Comparison of ENCODE assay signal across 35 cellular contexts in the genomic region with DNA sequence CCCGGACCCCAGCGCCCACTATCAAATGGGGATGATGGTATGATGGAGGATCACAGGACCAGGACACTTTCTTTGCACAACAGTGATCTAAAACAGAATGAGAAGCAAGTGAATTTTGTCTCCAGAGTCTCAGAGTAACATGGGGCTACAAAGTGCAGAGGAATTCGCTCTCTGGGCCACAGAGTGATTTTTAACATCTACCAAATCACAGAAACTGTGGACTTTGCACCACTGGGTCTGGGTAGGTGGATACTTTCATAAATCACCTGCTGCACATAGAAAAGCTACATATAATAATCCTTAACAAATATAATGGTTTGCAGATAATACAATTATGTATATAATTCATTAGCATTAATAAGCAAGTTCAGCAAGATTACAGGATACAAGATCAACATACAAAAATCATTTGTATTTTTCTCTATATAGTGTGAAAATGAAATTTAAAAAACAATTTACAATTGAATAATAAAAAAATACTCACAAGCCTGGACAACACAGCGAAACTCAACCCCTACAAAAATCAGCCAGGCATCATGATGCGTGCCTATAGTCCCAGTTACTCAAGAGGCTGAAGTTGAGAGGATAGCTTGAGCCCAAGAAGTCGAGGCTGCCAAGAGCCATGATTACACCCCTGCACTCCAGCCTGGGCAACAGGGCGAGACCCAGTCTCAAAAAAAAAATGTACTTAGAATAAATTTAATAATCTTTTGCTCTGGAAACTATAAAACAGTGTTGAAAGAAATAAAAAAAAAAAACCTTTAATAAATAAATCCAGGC.
"Had no signal": no experiment of that assay in that cellular context is flagged by ENCODE, and none has a peak within 500 bp of the region (broad histone marks: within the 10 kb centered on the region; RNA-seq: fewer than 3 reads in every experiment).

No MANE protein-coding gene starts in this region.

- DNase-seq: activated CD4-positive, alpha-beta memory T cell treated with anti-CD3 and anti-CD28 coated beads for 36 hours; activated CD4-positive, alpha-beta T cell treated with anti-CD3 and anti-CD28 coated beads for 36 hours; activated CD4-positive, alpha-beta T cell treated with anti-CD3 and anti-CD28 coated beads, Interleukin-2, amount 10 ng/mL, durations not matched to agents 24 days and 14 days; activated CD4-positive, CD25-positive, alpha-beta regulatory T cell; activated CD4-positive, CD25-positive, alpha-beta regulatory T cell treated with anti-CD3 and anti-CD28 coated beads, Interleukin-2, amount 50 U/mL, for 72 hours; activated CD8-positive, alpha-beta memory T cell treated with anti-CD3 and anti-CD28 coated beads, Interleukin-2, amount 10 ng/mL, durations not matched to agents 7 days and 5 days; activated CD8-positive, alpha-beta memory T cell treated with anti-CD3 and anti-CD28 coated beads, Interleukin-2, amount 50 U/mL, for 4 hours; activated CD8-positive, alpha-beta T cell treated with anti-CD3 and anti-CD28 coated beads, Interleukin-2, amount 10 ng/mL, durations not matched to agents 7 days and 5 days; activated effector memory CD4-positive, alpha-beta T cell treated with anti-CD3 and anti-CD28 coated beads, Interleukin-2, amount 50 U/mL, for 16 hours; activated naive CD4-positive, alpha-beta T cell treated with anti-CD3 and anti-CD28 coated beads for 36 hours; activated naive CD8-positive, alpha-beta T cell treated with anti-CD3 and anti-CD28 coated beads for 36 hours; activated naive CD8-positive, alpha-beta T cell treated with anti-CD3 and anti-CD28 coated beads, Interleukin-2, amount 50 U/mL, for 24 hours; activated T-cell treated with anti-CD3 and anti-CD28 coated beads, Interleukin-2, amount 50 U/mL, for 1 hour; activated T-cell treated with anti-CD3 and anti-CD28 coated beads, Interleukin-2, amount 50 U/mL, for 48 hours; adrenal gland; amygdala; aorta; body of pancreas; dorsolateral prefrontal cortex; effector memory CD4-positive, alpha-beta T cell; endodermal cell; foreskin fibroblast; head of caudate nucleus; T-helper 1 cell; T-helper 17 cell; T1000; WERI-Rb-1 had no signal

- H3K27me3 Mint-ChIP-seq: activated CD4-positive, alpha-beta memory T cell treated with anti-CD3 and anti-CD28 coated beads for 36 hours; activated CD4-positive, alpha-beta T cell treated with anti-CD3 and anti-CD28 coated beads for 36 hours; activated CD4-positive, alpha-beta T cell treated with anti-CD3 and anti-CD28 coated beads, Interleukin-2, amount 10 ng/mL, durations not matched to agents 24 days and 14 days; activated CD8-positive, alpha-beta memory T cell treated with anti-CD3 and anti-CD28 coated beads, Interleukin-2, amount 10 ng/mL, durations not matched to agents 7 days and 5 days; activated naive CD4-positive, alpha-beta T cell treated with anti-CD3 and anti-CD28 coated beads, Interleukin-2, amount 50 U/mL, for 24 hours; activated naive CD8-positive, alpha-beta T cell treated with anti-CD3 and anti-CD28 coated beads for 36 hours; activated naive CD8-positive, alpha-beta T cell treated with anti-CD3 and anti-CD28 coated beads, Interleukin-2, amount 50 U/mL, for 24 hours; central memory CD8-positive, alpha-beta T cell; dendritic cell treated with granulocyte-macrophage colony-stimulating factor and Interleukin-4, amounts not matched to agents 40 ng/mL and 50 ng/mL, for 4 days; T-helper 17 cell had no signal

- H3K27me3 ChIP-seq: adrenal gland, body of pancreas, dorsolateral prefrontal cortex had no signal

- H3K4me1 ChIP-seq: adrenal gland, body of pancreas had no signal

- H3K4me3 ChIP-seq: adrenal gland, body of pancreas, coronary artery, dorsolateral prefrontal cortex had no signal

- H3K27ac ChIP-seq: adrenal gland, body of pancreas, coronary artery, dorsolateral prefrontal cortex, WERI-Rb-1 had no signal

- H3K4me1 Mint-ChIP-seq: activated CD4-positive, alpha-beta T cell treated with anti-CD3 and anti-CD28 coated beads for 36 hours; activated CD8-positive, alpha-beta memory T cell treated with anti-CD3 and anti-CD28 coated beads, Interleukin-2, amount 10 ng/mL, durations not matched to agents 7 days and 5 days had no signal

- H3K4me3 Mint-ChIP-seq: activated CD4-positive, alpha-beta memory T cell treated with anti-CD3 and anti-CD28 coated beads for 36 hours; activated CD4-positive, alpha-beta T cell treated with anti-CD3 and anti-CD28 coated beads for 36 hours; activated CD4-positive, alpha-beta T cell treated with anti-CD3 and anti-CD28 coated beads, Interleukin-2, amount 10 ng/mL, durations not matched to agents 24 days and 14 days; activated CD8-positive, alpha-beta memory T cell treated with anti-CD3 and anti-CD28 coated beads, Interleukin-2, amount 10 ng/mL, durations not matched to agents 7 days and 5 days; activated CD8-positive, alpha-beta T cell treated with anti-CD3 and anti-CD28 coated beads, Interleukin-2, amount 10 ng/mL, durations not matched to agents 7 days and 5 days; activated naive CD4-positive, alpha-beta T cell treated with anti-CD3 and anti-CD28 coated beads for 36 hours; activated naive CD4-positive, alpha-beta T cell treated with anti-CD3 and anti-CD28 coated beads, Interleukin-2, amount 50 U/mL, for 24 hours; activated naive CD8-positive, alpha-beta T cell treated with anti-CD3 and anti-CD28 coated beads for 36 hours; activated naive CD8-positive, alpha-beta T cell treated with anti-CD3 and anti-CD28 coated beads, Interleukin-2, amount 50 U/mL, for 24 hours; activated T-helper 1 cell treated with anti-CD3 and anti-CD28 coated beads, Interleukin-12 subunit alpha, Interleukin-12 subunit beta, Interleukin-2, Interleukin-4 antibody, amounts not matched to agents 30 ng/mL and 10 ng/mL and 1 ng/mL, durations not matched to agents 14 hours and 24 hours and 36 hours; central memory CD8-positive, alpha-beta T cell; dendritic cell treated with granulocyte-macrophage colony-stimulating factor and Interleukin-4, amounts not matched to agents 40 ng/mL and 50 ng/mL, for 4 days; endodermal cell; T-helper 17 cell; T-helper 2 cell treated with Interferon-gamma antibody and Interleukin-4, amounts not matched to agents 5 μg/mL and 100 μg/mL, for 36 hours had no signal

- H3K9me3 Mint-ChIP-seq: activated CD4-positive, alpha-beta memory T cell treated with anti-CD3 and anti-CD28 coated beads for 36 hours; activated CD4-positive, alpha-beta T cell treated with anti-CD3 and anti-CD28 coated beads, Interleukin-2, amount 10 ng/mL, durations not matched to agents 24 days and 14 days; activated naive CD4-positive, alpha-beta T cell treated with anti-CD3 and anti-CD28 coated beads for 36 hours; activated naive CD4-positive, alpha-beta T cell treated with anti-CD3 and anti-CD28 coated beads, Interleukin-2, amount 50 U/mL, for 24 hours; activated naive CD8-positive, alpha-beta T cell treated with anti-CD3 and anti-CD28 coated beads for 36 hours; activated naive CD8-positive, alpha-beta T cell treated with anti-CD3 and anti-CD28 coated beads, Interleukin-2, amount 50 U/mL, for 24 hours; activated T-helper 1 cell treated with anti-CD3 and anti-CD28 coated beads, Interleukin-12 subunit alpha, Interleukin-12 subunit beta, Interleukin-2, Interleukin-4 antibody, amounts not matched to agents 30 ng/mL and 10 ng/mL and 1 ng/mL, durations not matched to agents 14 hours and 24 hours and 36 hours; activated T-helper 2 cell treated with anti-CD3 and anti-CD28 coated beads, Interferon-gamma antibody, Interleukin-2, Interleukin-4, amounts not matched to agents 10 μg/mL and 5 μg/mL and 100 μg/mL, durations not matched to agents 14 hours and 24 hours and 36 hours; central memory CD8-positive, alpha-beta T cell; dendritic cell treated with granulocyte-macrophage colony-stimulating factor and Interleukin-4, amounts not matched to agents 40 ng/mL and 50 ng/mL, for 4 days; endodermal cell; T-helper 2 cell treated with Interferon-gamma antibody and Interleukin-4, amounts not matched to agents 5 μg/mL and 100 μg/mL, for 36 hours had no signal

- ATAC-seq: activated CD4-positive, alpha-beta T cell treated with anti-CD3 and anti-CD28 coated beads for 36 hours; activated CD8-positive, alpha-beta memory T cell treated with anti-CD3 and anti-CD28 coated beads, Interleukin-2, amount 10 ng/mL, durations not matched to agents 7 days and 5 days; activated CD8-positive, alpha-beta T cell treated with anti-CD3 and anti-CD28 coated beads, Interleukin-2, amount 10 ng/mL, durations not matched to agents 7 days and 5 days; activated naive CD8-positive, alpha-beta T cell treated with anti-CD3 and anti-CD28 coated beads, Interleukin-2, amount 50 U/mL, for 24 hours; body of pancreas; esophagus mucosa; T-helper 17 cell had no signal

- H3K27ac Mint-ChIP-seq: activated CD4-positive, alpha-beta memory T cell treated with anti-CD3 and anti-CD28 coated beads for 36 hours; activated CD4-positive, alpha-beta T cell treated with anti-CD3 and anti-CD28 coated beads for 36 hours; activated CD4-positive, alpha-beta T cell treated with anti-CD3 and anti-CD28 coated beads, Interleukin-2, amount 10 ng/mL, durations not matched to agents 24 days and 14 days; activated CD8-positive, alpha-beta memory T cell treated with anti-CD3 and anti-CD28 coated beads, Interleukin-2, amount 10 ng/mL, durations not matched to agents 7 days and 5 days; activated CD8-positive, alpha-beta T cell treated with anti-CD3 and anti-CD28 coated beads, Interleukin-2, amount 10 ng/mL, durations not matched to agents 7 days and 5 days; activated naive CD4-positive, alpha-beta T cell treated with anti-CD3 and anti-CD28 coated beads for 36 hours; activated naive CD4-positive, alpha-beta T cell treated with anti-CD3 and anti-CD28 coated beads, Interleukin-2, amount 50 U/mL, for 24 hours; activated naive CD8-positive, alpha-beta T cell treated with anti-CD3 and anti-CD28 coated beads for 36 hours; activated naive CD8-positive, alpha-beta T cell treated with anti-CD3 and anti-CD28 coated beads, Interleukin-2, amount 50 U/mL, for 24 hours; activated T-helper 1 cell treated with anti-CD3 and anti-CD28 coated beads, Interleukin-12 subunit alpha, Interleukin-12 subunit beta, Interleukin-2, Interleukin-4 antibody, amounts not matched to agents 30 ng/mL and 10 ng/mL and 1 ng/mL, durations not matched to agents 14 hours and 24 hours and 36 hours; activated T-helper 2 cell treated with anti-CD3 and anti-CD28 coated beads, Interferon-gamma antibody, Interleukin-2, Interleukin-4, amounts not matched to agents 10 μg/mL and 5 μg/mL and 100 μg/mL, durations not matched to agents 14 hours and 24 hours and 36 hours; dendritic cell treated with granulocyte-macrophage colony-stimulating factor and Interleukin-4, amounts not matched to agents 40 ng/mL and 50 ng/mL, for 4 days; endodermal cell; T-helper 17 cell had no signal

- H3K9me3 ChIP-seq: adrenal gland, body of pancreas had no signal
